ENCODE assay signal across 16 cellular contexts in genomic region chr17:63452979-63453551, GRCh38. TPM values are rescaled to one million over a fixed set of nuclear protein-coding genes. Genes with fewer than 3 reads are reported as not detected.
"Had no signal": no experiment of that assay in that cellular context is flagged by ENCODE, and none has a peak within 500 bp of the region (broad histone marks: within the 10 kb centered on the region; RNA-seq: fewer than 3 reads in every experiment).

No MANE protein-coding gene starts in this region.

- H3K4me2 ChIP-seq: smooth muscle cell had no signal

- H3K9me3 Mint-ChIP-seq: activated naive CD4-positive, alpha-beta T cell treated with anti-CD3 and anti-CD28 coated beads for 36 hours; activated naive CD8-positive, alpha-beta T cell treated with anti-CD3 and anti-CD28 coated beads, Interleukin-2, amount 50 U/mL, for 24 hours; activated T-helper 2 cell treated with anti-CD3 and anti-CD28 coated beads, Interferon-gamma antibody, Interleukin-2, Interleukin-4, amounts not matched to agents 10 μg/mL and 5 μg/mL and 100 μg/mL, durations not matched to agents 14 hours and 24 hours and 36 hours; naive B cell had no signal

- H3K36me3 ChIP-seq: ascending aorta, heart left ventricle, transverse colon had no signal

- H3K4me3 ChIP-seq: ascending aorta, heart left ventricle, smooth muscle cell, transverse colon had no signal

- H3K9me3 ChIP-seq: ascending aorta, heart left ventricle, transverse colon had no signal

- H3K27me3 ChIP-seq: ascending aorta, heart left ventricle, transverse colon had no signal

- H3K27me3 Mint-ChIP-seq: activated naive CD8-positive, alpha-beta T cell treated with anti-CD3 and anti-CD28 coated beads, Interleukin-2, amount 50 U/mL, for 24 hours had no signal

- H3K27ac Mint-ChIP-seq: activated naive CD4-positive, alpha-beta T cell treated with anti-CD3 and anti-CD28 coated beads for 36 hours; activated naive CD8-positive, alpha-beta T cell treated with anti-CD3 and anti-CD28 coated beads, Interleukin-2, amount 50 U/mL, for 24 hours; activated T-helper 2 cell treated with anti-CD3 and anti-CD28 coated beads, Interferon-gamma antibody, Interleukin-2, Interleukin-4, amounts not matched to agents 10 μg/mL and 5 μg/mL and 100 μg/mL, durations not matched to agents 14 hours and 24 hours and 36 hours; naive B cell had no signal

- H3K27ac ChIP-seq: ascending aorta, epithelial cell of prostate, heart left ventricle, transverse colon had no signal

- DNase-seq: activated CD4-positive, alpha-beta T cell treated with anti-CD3 and anti-CD28 coated beads, Interleukin-2, amount 50 U/mL, for 48 hours; activated naive CD4-positive, alpha-beta T cell treated with anti-CD3 and anti-CD28 coated beads for 36 hours; activated naive CD8-positive, alpha-beta T cell treated with anti-CD3 and anti-CD28 coated beads, Interleukin-2, amount 50 U/mL, for 24 hours; activated T-cell treated with anti-CD3 and anti-CD28 coated beads, Interleukin-2, amount 50 U/mL, for 1 hour; dermis blood vessel endothelial cell; heart left ventricle; left cardiac atrium; naive B cell; stimulated activated CD4-positive, alpha-beta T cell treated with anti-CD3 and anti-CD28 coated beads, Interleukin-4, amount 100 ng/mL, for 4 hours; stimulated activated CD8-positive, alpha-beta memory T cell treated with anti-CD3 and anti-CD28 coated beads, Interleukin-4, amount 100 ng/mL, for 48 hours; stimulated activated naive CD8-positive, alpha-beta T cell treated with anti-CD3 and anti-CD28 coated beads, Interleukin-15, Interleukin-2, amounts not matched to agents 100 U/mL and 50 U/mL, for 24 hours; transverse colon had no signal

- H3K36me3 Mint-ChIP-seq: naive B cell had no signal

- ATAC-seq: activated naive CD8-positive, alpha-beta T cell treated with anti-CD3 and anti-CD28 coated beads, Interleukin-2, amount 50 U/mL, for 24 hours; stimulated activated naive CD8-positive, alpha-beta T cell treated with anti-CD3 and anti-CD28 coated beads, Interleukin-15, Interleukin-2, amounts not matched to agents 100 U/mL and 50 U/mL, for 24 hours had no signal

- H3K4me1 ChIP-seq: ascending aorta had no signal

- H3K4me3 Mint-ChIP-seq: activated naive CD4-positive, alpha-beta T cell treated with anti-CD3 and anti-CD28 coated beads for 36 hours; activated naive CD8-positive, alpha-beta T cell treated with anti-CD3 and anti-CD28 coated beads, Interleukin-2, amount 50 U/mL, for 24 hours; naive B cell had no signal

RNA-seq across cellular contexts. Expression of gene ACE, which starts 23.8 kb away (rescaled TPM):
- total RNA-seq: activated T-helper 2 cell treated with anti-CD3 and anti-CD28 coated beads, Interferon-gamma antibody, Interleukin-2, Interleukin-4, amounts not matched to agents 10 μg/mL and 5 μg/mL and 100 μg/mL, durations not matched to agents 14 hours and 24 hours and 36 hours had no signal
